ENCODE assay signal across 13 cellular contexts in the genomic region with DNA sequence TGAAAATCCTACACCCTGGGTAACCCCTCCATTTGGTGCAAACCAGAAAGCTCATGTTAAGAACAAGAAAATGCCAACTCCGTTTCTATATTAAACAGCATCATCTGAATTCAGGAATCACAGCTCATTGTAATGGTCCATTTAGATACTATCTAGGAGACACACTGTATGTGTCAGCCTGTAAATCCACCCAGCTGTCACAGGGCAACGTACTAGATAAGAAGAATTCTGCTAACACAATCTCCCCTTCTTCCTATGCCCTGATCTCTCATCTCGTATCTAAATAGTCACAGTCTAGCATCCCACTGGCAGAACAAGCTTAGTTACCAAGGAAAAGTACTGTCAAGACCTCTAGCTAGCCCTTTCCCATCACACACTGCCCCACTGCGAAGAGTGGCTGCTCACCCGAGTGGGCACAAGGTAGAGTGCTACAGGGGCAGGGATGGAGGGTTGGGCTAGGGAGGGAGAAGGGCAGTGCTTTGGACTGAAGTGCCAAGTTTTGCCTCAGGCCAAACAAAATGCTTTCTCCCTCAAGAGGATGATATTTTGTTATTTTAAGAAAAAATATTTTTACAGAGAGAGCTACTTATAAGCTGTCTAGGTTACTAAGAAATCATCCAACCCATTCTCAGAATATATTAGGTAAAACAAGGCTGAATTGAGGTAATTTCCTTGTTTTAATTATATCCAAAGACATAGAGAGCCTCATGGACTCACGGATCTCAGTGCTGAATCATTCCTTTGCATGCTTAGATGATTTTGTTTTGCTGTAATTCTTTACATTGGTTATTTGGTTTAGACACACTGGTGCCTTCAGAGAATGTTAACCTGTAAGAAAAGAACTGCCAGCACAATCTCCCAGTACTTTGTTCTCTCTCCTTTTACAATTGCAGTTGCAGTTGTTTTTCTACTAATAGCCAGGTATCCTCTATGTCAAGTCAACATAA.
"Had no signal": no experiment of that assay in that cellular context is flagged by ENCODE, and none has a peak within 500 bp of the region (broad histone marks: within the 10 kb centered on the region; RNA-seq: fewer than 3 reads in every experiment).

No MANE protein-coding gene starts in this region.

- H3K4me3 ChIP-seq: ascending aorta, esophagus muscularis mucosa, lower lobe of right lung, thyroid gland, vagina had no signal

- H3K27ac ChIP-seq: ascending aorta, esophagus muscularis mucosa, lower lobe of right lung, parathyroid adenoma, vagina had no signal

- H3K27me3 ChIP-seq: ascending aorta, esophagus muscularis mucosa, thyroid gland, vagina had no signal

- H3K9me3 ChIP-seq: ascending aorta, esophagus muscularis mucosa, lower lobe of right lung, thyroid gland, vagina had no signal

- H3K4me1 ChIP-seq: ascending aorta, lower lobe of right lung, parathyroid adenoma, vagina had no signal

- DNase-seq: activated CD4-positive, alpha-beta T cell treated with anti-CD3 and anti-CD28 coated beads, Interleukin-2, amount 50 U/mL, for 1 hour; activated CD4-positive, CD25-positive, alpha-beta regulatory T cell; activated naive CD8-positive, alpha-beta T cell treated with anti-CD3 and anti-CD28 coated beads, Interleukin-2, amount 10 ng/mL, durations not matched to agents 7 days and 5 days; hippocampal formation; lower lobe of right lung; midbrain; retina had no signal

- H3K36me3 ChIP-seq: ascending aorta, esophagus muscularis mucosa, lower lobe of right lung, thyroid gland, vagina had no signal

- H3K9ac ChIP-seq: parathyroid adenoma had no signal

- ATAC-seq: lower lobe of right lung; stimulated activated memory B cell treated with anti-CD40 and anti-IgM and Interleukin-4, amounts not matched to agents 10 μg/mL and 1 μg/mL and 100 μg/mL, for 72 hours had no signal
